In the genomic region with DNA sequence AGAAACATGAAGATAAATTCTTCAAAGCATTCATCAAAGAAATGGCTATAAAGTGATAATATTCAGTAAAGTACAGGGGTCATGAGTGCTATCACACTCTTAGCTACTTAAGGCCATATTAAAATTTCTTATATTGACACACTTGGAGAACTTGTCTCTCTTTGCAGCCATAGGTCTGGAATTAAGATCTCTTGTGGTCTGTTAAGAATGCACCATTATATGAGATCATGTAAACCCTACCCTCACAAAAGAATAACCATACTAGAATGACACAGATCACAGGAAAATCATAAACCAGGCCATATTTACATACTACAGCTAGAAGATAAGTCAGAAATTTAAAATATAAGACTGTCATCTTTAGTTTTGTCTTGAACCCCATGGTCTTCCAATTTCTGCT, we compare ENCODE assay signal across 22 cellular contexts.
"Had no signal": no experiment of that assay in that cellular context is flagged by ENCODE, and none has a peak within 500 bp of the region (broad histone marks: within the 10 kb centered on the region; RNA-seq: fewer than 3 reads in every experiment).

No MANE protein-coding gene starts in this region.

- H3K36me3 ChIP-seq: gastrocnemius medialis, heart left ventricle, left ventricle myocardium inferior, lower lobe of right lung, right lobe of liver, stomach, thyroid gland, vagina had no signal

- H3K27ac ChIP-seq: dorsolateral prefrontal cortex, gastrocnemius medialis, heart left ventricle, hepatocyte, left ventricle myocardium inferior, lower lobe of right lung, parathyroid adenoma, right lobe of liver, stomach, thyroid gland, vagina had no signal

- DNase-seq: dorsolateral prefrontal cortex; effector CD4-positive, alpha-beta T cell; gastrocnemius medialis; heart left ventricle; left colon; left ventricle myocardium inferior; lower lobe of right lung; natural killer cell; occipital lobe; right lobe of liver; stimulated activated CD4-positive, alpha-beta T cell treated with anti-CD3 and anti-CD28 coated beads, Interleukin-2, amount 100 ng/mL, for 24 hours; stimulated activated CD4-positive, alpha-beta T cell treated with anti-CD3 and anti-CD28 coated beads, Interleukin-4, amount 100 ng/mL, for 24 hours; stimulated activated naive CD4-positive, alpha-beta T cell treated with Interleukin-2 at 50 U/mL for 16 hours; stomach had no signal

- H3K27me3 Mint-ChIP-seq: progenitor cell of endocrine pancreas had no signal

- H3K4me3 Mint-ChIP-seq: natural killer cell; stimulated activated effector memory CD8-positive, alpha-beta T cell treated with anti-CD3 and anti-CD28 coated beads, Interleukin-12 subunit alpha, Interleukin-12 subunit beta, amount 100 ng/mL, for 72 hours had no signal

- H3K4me1 ChIP-seq: gastrocnemius medialis, heart left ventricle, left ventricle myocardium inferior, lower lobe of right lung, parathyroid adenoma, right lobe of liver, stomach, thyroid gland, vagina had no signal

- H3K9me3 ChIP-seq: gastrocnemius medialis, lower lobe of right lung, right lobe of liver, thyroid gland, vagina had no signal

- H3K9ac ChIP-seq: parathyroid adenoma had no signal

- FAIRE-seq: colon, islet of Langerhans had no signal

- H3K36me3 Mint-ChIP-seq: natural killer cell; stimulated activated effector memory CD8-positive, alpha-beta T cell treated with anti-CD3 and anti-CD28 coated beads, Interleukin-12 subunit alpha, Interleukin-12 subunit beta, amount 100 ng/mL, for 72 hours had no signal

- H3K79me2 ChIP-seq: hepatocyte, parathyroid adenoma had no signal

- H3K4me2 ChIP-seq: hepatocyte had no signal

- H3K27ac Mint-ChIP-seq: natural killer cell; progenitor cell of endocrine pancreas; stimulated activated effector memory CD8-positive, alpha-beta T cell treated with anti-CD3 and anti-CD28 coated beads, Interleukin-12 subunit alpha, Interleukin-12 subunit beta, amount 100 ng/mL, for 72 hours had no signal

- H3K4me1 Mint-ChIP-seq: natural killer cell; stimulated activated effector memory CD8-positive, alpha-beta T cell treated with anti-CD3 and anti-CD28 coated beads, Interleukin-12 subunit alpha, Interleukin-12 subunit beta, amount 100 ng/mL, for 72 hours had no signal

- H3K27me3 ChIP-seq: dorsolateral prefrontal cortex, gastrocnemius medialis, heart left ventricle, hepatocyte, right lobe of liver, stomach, thyroid gland, vagina had no signal

- ATAC-seq: gastrocnemius medialis; heart left ventricle; left colon; lower lobe of right lung; natural killer cell; right lobe of liver; stimulated activated effector memory CD8-positive, alpha-beta T cell treated with anti-CD3 and anti-CD28 coated beads, Interleukin-12 subunit alpha, Interleukin-12 subunit beta, amount 100 ng/mL, for 72 hours had no signal

- H3K4me3 ChIP-seq: dorsolateral prefrontal cortex, gastrocnemius medialis, heart left ventricle, hepatocyte, left ventricle myocardium inferior, lower lobe of right lung, right lobe of liver, stomach, thyroid gland, vagina had no signal

- H2AFZ ChIP-seq: hepatocyte, parathyroid adenoma had no signal
